In genomic region chr6:152863618-152864326, GRCh38 we compare ENCODE assay signal across 7 cellular contexts.
DNase-seq lines count a peak whose midpoint lies in the region; ATAC-seq and TF ChIP-seq lines count a peak whose summit lies in the region.

No MANE protein-coding gene starts in this region.

- no peaks in the 10 kb centered on the region for H3K9me3 ChIP-seq in spleen

- H3K4me1 ChIP-seq in spleen: no peaks in the 10 kb centered on the region

- WGBS in spleen, 5 donors: 65 to 70% (median 69%) methylated on average over 10 of the region's 10 CpGs

- peak; percentile 69 for TF ChIP-seq CTCF in GM13976 (IDR thresholded peaks at IDR 0.05; ENCODE audit: borderline replicate concordance, control extremely low read depth, extremely low read depth, insufficient read depth, missing control alignments)
- TF ChIP-seq CTCF in astrocyte of the cerebellum (IDR thresholded peaks at IDR 0.05; ENCODE audit: low read depth, low read length, missing control alignments): peak; percentile 60
- TF ChIP-seq CTCF in spleen (IDR thresholded peaks at IDR 0.05 in 8 of 11, conservative IDR thresholded peaks at IDR 0.05 in 3 of 11): peak in 10 of 11 experiments; percentile 27 to 73 (median 64)

- H3K36me3 Mint-ChIP-seq in T-helper 2 cell treated with Interferon-gamma antibody and Interleukin-4, amounts not matched to agents 5 μg/mL and 100 μg/mL, for 36 hours (ENCODE audit: low read depth): no peaks in the 10 kb centered on the region

- no peaks in the 10 kb centered on the region for H3K36me3 ChIP-seq in spleen

- in situ Hi-C loops in GM13976 (cut with MboI; ENCODE audit: low sequenced_read_pairs, unreplicated experiment): loop anchor here (10.0 kb wide), 1 partner anchor 161 kb away; no protein-coding TSS in a partner anchor
- in situ Hi-C loops in astrocyte of the cerebellum (cut with HindIII; ENCODE audit: low sequenced_read_pairs): loop anchor here (5.0 kb wide), 1 partner anchor 89 kb away; no protein-coding TSS in a partner anchor

- DNase-seq in GM13976 (ENCODE audit: low spot score) (peak; percentile 32), NCI-H1092 (lab: John Stamatoyannopoulos, UW) (peak; percentile 51), astrocyte of the cerebellum (ENCODE audit: low read depth) (peak; percentile 78), hypothalamus (lab: John Stamatoyannopoulos, UW) (peak in 26 of 51 donors; percentile 1 to 71 (median 37)), spleen (no peak)
- peak; percentile 20 for DNase-seq in T-helper 2 cell treated with Interferon-gamma antibody and Interleukin-4, amounts not matched to agents 5 μg/mL and 100 μg/mL, for 36 hours (ENCODE audit: low spot score)

- H3K27ac Mint-ChIP-seq in T-helper 2 cell treated with Interferon-gamma antibody and Interleukin-4, amounts not matched to agents 5 μg/mL and 100 μg/mL, for 36 hours: no peak overlapping the region

- no peaks in the 10 kb centered on the region for H3K4me1 Mint-ChIP-seq in T-helper 2 cell treated with Interferon-gamma antibody and Interleukin-4, amounts not matched to agents 5 μg/mL and 100 μg/mL, for 36 hours (ENCODE audit: low read depth)

- no peak for TF ChIP-seq POLR2A in spleen (IDR thresholded peaks at IDR 0.05)

- H3K4me3 ChIP-seq in astrocyte of the cerebellum (ENCODE audit: low read depth, low read length) (no peak overlapping the region), spleen (no peak overlapping the region)

- peak; percentile 96 for ATAC-seq in HG02642 (IDR thresholded peaks at IDR 0.05; ENCODE audit: poor library complexity, unreplicated experiment)

- no peaks in the 10 kb centered on the region for H3K9me3 Mint-ChIP-seq in T-helper 2 cell treated with Interferon-gamma antibody and Interleukin-4, amounts not matched to agents 5 μg/mL and 100 μg/mL, for 36 hours

- no peak overlapping the region for H3K27ac ChIP-seq in spleen

- peaks cover 5% of the 10 kb centered on the region for H3K27me3 Mint-ChIP-seq in T-helper 2 cell treated with Interferon-gamma antibody and Interleukin-4, amounts not matched to agents 5 μg/mL and 100 μg/mL, for 36 hours (ENCODE audit: low read depth)

- no peaks in the 10 kb centered on the region for H3K27me3 ChIP-seq in spleen (replicated peaks in 1 of 7)

- H3K4me3 Mint-ChIP-seq in T-helper 2 cell treated with Interferon-gamma antibody and Interleukin-4, amounts not matched to agents 5 μg/mL and 100 μg/mL, for 36 hours: no peak overlapping the region

- intact Hi-C loops in spleen (cut with DNase I; ENCODE audit: low total_unique reads): loop anchor here (10.0 kb wide), 1 partner anchor 161 kb away; no protein-coding TSS in a partner anchor
